13 cellular contexts compared by ENCODE assay signal in the genomic region with DNA sequence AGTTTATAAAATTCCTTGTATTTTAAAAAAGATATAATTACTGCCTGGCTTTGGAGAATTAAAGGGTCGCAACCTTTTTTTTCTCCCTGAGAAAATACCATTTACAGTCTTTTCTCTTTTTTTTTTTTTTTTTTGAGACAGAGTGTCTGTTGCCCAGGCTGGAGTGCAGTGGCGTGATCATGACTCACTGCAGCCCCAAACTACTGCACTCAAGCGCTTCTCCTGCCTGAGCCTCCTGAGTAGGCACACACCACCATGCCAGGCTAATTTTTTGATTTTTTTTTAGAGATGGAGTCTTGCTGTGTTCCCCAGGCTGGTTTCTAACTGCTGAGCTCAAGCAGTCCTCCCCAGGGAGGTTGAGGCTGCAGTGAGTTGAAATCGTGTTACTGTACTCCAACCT. TPM values are rescaled to one million over a fixed set of nuclear protein-coding genes. Genes with fewer than 3 reads are reported as not detected.
DNase-seq lines count a peak whose midpoint lies in the region; ATAC-seq and TF ChIP-seq lines count a peak whose summit lies in the region.
"Had no signal": no experiment of that assay in that cellular context is flagged by ENCODE, and none has a peak within 500 bp of the region (broad histone marks: within the 10 kb centered on the region; RNA-seq: fewer than 3 reads in every experiment).

No MANE protein-coding gene starts in this region.

- no peak overlapping the region for H2AK5ac ChIP-seq in trophoblast cell (ENCODE audit: low read length)

- peaks cover 12% of the 10 kb centered on the region for H3K79me2 ChIP-seq in trophoblast cell (ENCODE audit: control insufficient read depth, insufficient read depth, low read length, poor library complexity)

- H3K4ac ChIP-seq in trophoblast cell (ENCODE audit: low read depth, low read length), result peak overlapping the region; percentile 32

- H2BK12ac ChIP-seq in trophoblast cell (ENCODE audit: low read length), result no peak overlapping the region

- TF ChIP-seq CTCF in esophagus muscularis mucosa (IDR thresholded peaks at IDR 0.05), result no peak
- no peak for TF ChIP-seq CTCF in gastroesophageal sphincter (IDR thresholded peaks at IDR 0.05)

- no peak overlapping the region for H2BK5ac ChIP-seq in trophoblast cell (ENCODE audit: low read depth, low read length, poor library complexity)

- WGBS in esophagus muscularis mucosa, result 50% methylated on average over 4 of the region's 4 CpGs
- no CpG with 5 or more reads among the region's 4 CpGs for WGBS in trophoblast cell (ENCODE audit: extremely low coverage, insufficient coverage, insufficient read length)
- 39 to 63% methylated on average over 1 to 4 of the region's 4 CpGs for WGBS in gastroesophageal sphincter (ENCODE audit: low coverage in 1 of 2), 2 donors

- H4K8ac ChIP-seq in trophoblast cell (ENCODE audit: low read depth, low read length), result no peak overlapping the region

- H3K27me3 ChIP-seq in esophagus muscularis mucosa, result no peaks in the 10 kb centered on the region
- H3K27me3 ChIP-seq in trophoblast cell (ENCODE audit: insufficient read depth, low read length), result no peaks in the 10 kb centered on the region
- H3K27me3 ChIP-seq in gastroesophageal sphincter, result no peaks in the 10 kb centered on the region

- no peak overlapping the region for H3K14ac ChIP-seq in trophoblast cell (ENCODE audit: low read length)

- no peak overlapping the region for H2AFZ ChIP-seq in trophoblast cell (ENCODE audit: insufficient read depth, low read length, poor library complexity)

- intact Hi-C loops in esophagus muscularis mucosa (cut with DNase I), result no loop called here

- H3K4me1 ChIP-seq in esophagus muscularis mucosa (peaks cover 33 to 59% (median 56%) of the 10 kb centered on the region in 4 donors), trophoblast cell (ENCODE audit: control insufficient read depth in 1 of 2, insufficient read depth in 2 of 2, low read length in 2 of 2) (peaks cover 20 to 23% of the 10 kb centered on the region in 2 experiments), gastroesophageal sphincter (peaks cover 3 to 60% (median 21%) of the 10 kb centered on the region in 3 donors)

- ATAC-seq in gastroesophageal sphincter (no peak), GM19397 (IDR thresholded peaks at IDR 0.05; ENCODE audit: unreplicated experiment) (no peak), HG03439 (IDR thresholded peaks at IDR 0.05; ENCODE audit: unreplicated experiment) (no peak)
- ATAC-seq: naive thymus-derived CD4-positive, alpha-beta T cell had no signal

- H3K9ac ChIP-seq in trophoblast cell (ENCODE audit: low read length), result no peak overlapping the region

- H3K9me3 ChIP-seq in esophagus muscularis mucosa (no peaks in the 10 kb centered on the region), trophoblast cell (ENCODE audit: insufficient read depth, low read depth, low read length) (peaks cover 2% of the 10 kb centered on the region), gastroesophageal sphincter (no peaks in the 10 kb centered on the region)
- H3K9me3 ChIP-seq: Caco-2 had no signal

- H4K91ac ChIP-seq in trophoblast cell (ENCODE audit: low read depth, low read length), result no peak overlapping the region

- peak overlapping the region in 3 of 4 donors; percentile 17 to 45 (median 42) for H3K27ac ChIP-seq in esophagus muscularis mucosa (replicated peaks in 1 of 4)
- H3K27ac ChIP-seq in trophoblast cell (ENCODE audit: low read depth, low read length), result no peak overlapping the region
- peak overlapping the region in 2 of 4 donors; percentile 46 to 55 for H3K27ac ChIP-seq in gastroesophageal sphincter

- TF ChIP-seq EP300 in esophagus muscularis mucosa (IDR thresholded peaks at IDR 0.05) (no peak), gastroesophageal sphincter (IDR thresholded peaks at IDR 0.05) (no peak)

- H3K18ac ChIP-seq in trophoblast cell (ENCODE audit: low read length), result peak overlapping the region; percentile 43

- H3K4me2 ChIP-seq in trophoblast cell (ENCODE audit: low read length), result no peak overlapping the region

- peak overlapping the region; percentile 37 for H2BK120ac ChIP-seq in trophoblast cell (ENCODE audit: insufficient read depth, low read length, poor library complexity)

- H3K4me3 ChIP-seq in esophagus muscularis mucosa, result no peak overlapping the region
- H3K4me3 ChIP-seq in trophoblast cell (ENCODE audit: low read depth, low read length), result no peak overlapping the region
- no peak overlapping the region for H3K4me3 ChIP-seq in gastroesophageal sphincter

- H3K36me3 ChIP-seq in esophagus muscularis mucosa, result peaks cover 0 to 12% (median 0%) of the 10 kb centered on the region in 4 donors
- H3K36me3 ChIP-seq in trophoblast cell (ENCODE audit: control insufficient read depth in 1 of 2, insufficient read depth in 2 of 2, low read length in 2 of 2), result peaks cover 0 to 3% of the 10 kb centered on the region in 2 experiments
- H3K36me3 ChIP-seq in gastroesophageal sphincter, result peaks cover 0 to 27% of the 10 kb centered on the region in 2 donors

- peak; percentile 63 for DNase-seq in DMS79 (lab: John Stamatoyannopoulos, UW)
- peak; percentile 86 for DNase-seq in NCI-H2171 treated with DMSO at 0.1 percent for 48 hours (lab: John Stamatoyannopoulos, UW)
- no peak for DNase-seq in esophagus muscularis mucosa (ENCODE audit: extremely low spot score)
- DNase-seq in trophoblast cell, result peak in 1 of 2 donors; percentile 26
- no peak for DNase-seq in HPDE6-E6E7 (ENCODE audit: extremely low spot score)
- DNase-seq: activated T-cell treated with anti-CD3 and anti-CD28 coated beads, Interleukin-2, amount 50 U/mL, for 1 hour; Caco-2; KBM-7; naive thymus-derived CD4-positive, alpha-beta T cell; NCI-H526 had no signal

- peaks cover 11% of the 10 kb centered on the region for H3K79me1 ChIP-seq in trophoblast cell (ENCODE audit: low read length)

- TF ChIP-seq POLR2A in esophagus muscularis mucosa (IDR thresholded peaks at IDR 0.05; ENCODE audit: low read depth), result no peak
- no peak for TF ChIP-seq POLR2A in gastroesophageal sphincter (IDR thresholded peaks at IDR 0.05)

- no peak overlapping the region for H3K23ac ChIP-seq in trophoblast cell (ENCODE audit: low read length)

- no peak overlapping the region for H4K12ac ChIP-seq in trophoblast cell (ENCODE audit: low read depth, low read length)

RNA-seq across cellular contexts. Expression of a gene that starts 24.5 kb away (rescaled TPM):
- 100 to 1,000 TPM in 2 of 4 donors, 10 to 100 TPM in 2; 58.6 to 110 (median 85.5) TPM for total RNA-seq in esophagus muscularis mucosa
- 43.2 and 44.4 TPM in 2 replicates for polyA plus RNA-seq in trophoblast cell (2013)
- 100 to 1,000 TPM in 1 of 4 donors, 10 to 100 TPM in 3; 56.9 to 120 (median 83.2) TPM for total RNA-seq in gastroesophageal sphincter

Comparison
In these comparisons a context has a peak if more than half of its experiments do, and no peak if none do; other contexts are left out.
1. DNase-seq: peak in DMS79 (single experiment) and NCI-H2171 treated with DMSO at 0.1 percent for 48 hours (single experiment); none in esophagus muscularis mucosa (single experiment) and HPDE6-E6E7 (single experiment).